In genomic region chr19:1400281-1401137, GRCh38 we compare ENCODE assay signal across 1 cellular context.
TF ChIP-seq lines count a peak whose summit lies in the region.

No MANE protein-coding gene starts in this region.

TF ChIP-seq in HepG2, 621 proteins besides CTCF, POLR2A, EP300 and RAD21 (continued from another document and continues in another):
- TF ChIP-seq ZNF607 (CRISPR knock-in tag; IDR thresholded peaks at IDR 0.05; ENCODE audit: borderline replicate concordance) (0 out of 2 replicates have a peak, but pooled peaks have one; percentile 63), ZNF253 (CRISPR knock-in tag; IDR thresholded peaks at IDR 0.05; ENCODE audit: borderline replicate concordance) (no peak; the same call in 1 of the 2 replicates), TBP (CRISPR knock-in tag; IDR thresholded peaks at IDR 0.05) (no peak), MNT (IDR thresholded peaks at IDR 0.05) (no peak; the same call in 1 of the 2 replicates), MEIS1 (CRISPR knock-in tag; IDR thresholded peaks at IDR 0.05; ENCODE audit: borderline replicate concordance) (no peak; the same call in 1 of the 2 replicates), ONECUT2 (CRISPR knock-in tag; IDR thresholded peaks at IDR 0.05) (no peak), ZNF33B (CRISPR knock-in tag; IDR thresholded peaks at IDR 0.05) (no peak), SNAPC5 (CRISPR knock-in tag; IDR thresholded peaks at IDR 0.05; ENCODE audit: borderline replicate concordance) (no peak), TBX3 (IDR thresholded peaks at IDR 0.05; ENCODE audit: borderline replicate concordance) (no peak), ZNF878 (CRISPR knock-in tag; IDR thresholded peaks at IDR 0.05) (peak; percentile 71), PRMT3 (CRISPR knock-in tag; IDR thresholded peaks at IDR 0.05; ENCODE audit: borderline replicate concordance, low read depth) (peak; percentile 73; the same call in 1 of the 2 replicates), IRX3 (CRISPR knock-in tag; IDR thresholded peaks at IDR 0.05; ENCODE audit: borderline replicate concordance, low read depth) (no peak), MYPOP (CRISPR knock-in tag; IDR thresholded peaks at IDR 0.05) (peak; percentile 40; the same call in 1 of the 2 replicates), MAX (IDR thresholded peaks at IDR 0.05) (peak; percentile 71), SP4 (CRISPR knock-in tag; IDR thresholded peaks at IDR 0.05) (peak; percentile 63; the same call in 1 of the 2 replicates), ATRX (CRISPR knock-in tag; IDR thresholded peaks at IDR 0.05; ENCODE audit: borderline replicate concordance) (no peak), DDIT3 (CRISPR knock-in tag; IDR thresholded peaks at IDR 0.05) (no peak), WIZ (CRISPR knock-in tag; IDR thresholded peaks at IDR 0.05) (no peak), ZBTB49 (CRISPR knock-in tag; IDR thresholded peaks at IDR 0.05; ENCODE audit: borderline replicate concordance) (no peak), ZNF672 (CRISPR knock-in tag; IDR thresholded peaks at IDR 0.05) (no peak), DNMT3B (CRISPR knock-in tag; conservative IDR thresholded peaks at IDR 0.05) (no peak), NCOR1 (IDR thresholded peaks at IDR 0.05; ENCODE audit: borderline replicate concordance, low read length) (peak; percentile 86), CEBPG (CRISPR knock-in tag; IDR thresholded peaks at IDR 0.05) (no peak; the same call in 1 of the 2 replicates), RNF219 (CRISPR knock-in tag; IDR thresholded peaks at IDR 0.05) (no peak), TARDBP (CRISPR knock-in tag; IDR thresholded peaks at IDR 0.05) (peak; percentile 63), SNRNP70 (IDR thresholded peaks at IDR 0.05; ENCODE audit: low read depth, low read length) (no peak), MXD4 (CRISPR knock-in tag; IDR thresholded peaks at IDR 0.05) (no peak; the same call in 1 of the 2 replicates), ZFP91 (CRISPR knock-in tag; IDR thresholded peaks at IDR 0.05; ENCODE audit: borderline replicate concordance) (peak; percentile 84; the same call in 1 of the 2 replicates), SSRP1 (CRISPR knock-in tag; IDR thresholded peaks at IDR 0.05) (no peak), PPARG (CRISPR knock-in tag; conservative IDR thresholded peaks at IDR 0.05) (0 out of 2 replicates have a peak, but pooled peaks have one; percentile 12), ZNF609 (CRISPR knock-in tag; IDR thresholded peaks at IDR 0.05; ENCODE audit: borderline replicate concordance) (peak; percentile 1), ZNF274 (CRISPR knock-in tag; IDR thresholded peaks at IDR 0.05) (no peak), MIXL1 (CRISPR knock-in tag; IDR thresholded peaks at IDR 0.05) (no peak), ATAD3A (CRISPR knock-in tag; IDR thresholded peaks at IDR 0.05) (no peak), CREB1 (IDR thresholded peaks at IDR 0.05) (no peak), CREB1 (CRISPR knock-in tag; IDR thresholded peaks at IDR 0.05) (no peak), HNRNPLL (IDR thresholded peaks at IDR 0.05; ENCODE audit: low read depth, low read length, poor library complexity, severe bottlenecking) (peak; percentile 43), HBP1 (CRISPR knock-in tag; IDR thresholded peaks at IDR 0.05; ENCODE audit: low read depth) (0 out of 2 replicates have a peak, but pooled peaks have one; percentile 37), PAWR (CRISPR knock-in tag; IDR thresholded peaks at IDR 0.05; ENCODE audit: borderline replicate concordance) (peak; percentile 32; the same call in 1 of the 2 replicates), ZBTB2 (CRISPR knock-in tag; IDR thresholded peaks at IDR 0.05; ENCODE audit: low read depth) (no peak), DMAP1 (CRISPR knock-in tag; IDR thresholded peaks at IDR 0.05) (peak; percentile 27; the same call in 1 of the 2 replicates), ZNF547 (CRISPR knock-in tag; IDR thresholded peaks at IDR 0.05) (no peak), DPF2 (CRISPR knock-in tag; IDR thresholded peaks at IDR 0.05; ENCODE audit: borderline replicate concordance, low read depth) (no peak; the same call in 1 of the 2 replicates), ZNF317 (CRISPR knock-in tag; IDR thresholded peaks at IDR 0.05) (no peak; the same call in 1 of the 2 replicates), ZNF496 (CRISPR knock-in tag; IDR thresholded peaks at IDR 0.05; ENCODE audit: insufficient replicate concordance) (no peak), ARNTL (CRISPR knock-in tag; IDR thresholded peaks at IDR 0.05) (peak; percentile 75), ZNF431 (CRISPR knock-in tag; IDR thresholded peaks at IDR 0.05; ENCODE audit: borderline replicate concordance, low read depth) (0 out of 2 replicates have a peak, but pooled peaks have one; percentile 36), RNF2 (conservative IDR thresholded peaks at IDR 0.05; ENCODE audit: low read depth) (no peak), HMGA1 (CRISPR knock-in tag; conservative IDR thresholded peaks at IDR 0.05) (no peak), SALL1 (CRISPR knock-in tag; IDR thresholded peaks at IDR 0.05) (peak; percentile 74), ZIK1 (CRISPR knock-in tag; IDR thresholded peaks at IDR 0.05; ENCODE audit: borderline replicate concordance, low read depth) (0 out of 2 replicates have a peak, but pooled peaks have one; percentile 72)
